Comparison of ENCODE assay signal across 17 cellular contexts in the genomic region with DNA sequence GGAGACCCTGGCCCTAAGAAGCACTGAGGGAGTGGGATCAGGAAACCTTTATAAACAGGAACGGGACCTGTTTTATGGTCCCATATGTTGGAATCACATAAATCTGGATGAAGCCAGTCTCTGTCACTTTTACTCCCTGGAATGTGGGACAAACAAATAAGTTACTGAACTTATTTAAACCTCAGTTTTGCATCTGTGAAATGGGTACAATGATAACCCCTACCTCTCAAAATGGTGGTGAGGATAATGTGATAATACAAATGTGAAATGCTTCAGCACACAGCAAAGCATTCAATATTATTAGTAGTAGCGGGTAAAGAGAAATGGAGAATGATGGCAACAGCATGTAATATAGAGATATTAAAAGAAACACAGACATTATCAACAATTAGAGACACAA.
DNase-seq lines count a peak whose midpoint lies in the region; ATAC-seq and TF ChIP-seq lines count a peak whose summit lies in the region.
"Had no signal": no experiment of that assay in that cellular context is flagged by ENCODE, and none has a peak within 500 bp of the region (broad histone marks: within the 10 kb centered on the region; RNA-seq: fewer than 3 reads in every experiment).

No MANE protein-coding gene starts in this region.

- no peak for ATAC-seq in upper lobe of left lung (ENCODE audit: low FRiP score in 2 of 2)
- ATAC-seq: HCT116, PC-3 had no signal

- H3K27ac ChIP-seq in angular gyrus (ENCODE audit: low read depth, low read length) = peak overlapping the region; percentile 92
- peak overlapping the region; percentile 31 to 99 (median 94) for H3K27ac ChIP-seq in dorsolateral prefrontal cortex
- H3K27ac ChIP-seq in temporal lobe (ENCODE audit: low read depth, low read length) = peak overlapping the region; percentile 95
- H3K27ac ChIP-seq in upper lobe of left lung = peak overlapping the region in 1 of 4 donors; percentile 51

- H3K27ac Mint-ChIP-seq in neural crest cell (ENCODE audit: unreplicated experiment) = peak overlapping the region; percentile 98
- H3K27ac Mint-ChIP-seq: CD4-positive, CD25-positive, alpha-beta regulatory T cell had no signal

- H3K27me3 ChIP-seq in dorsolateral prefrontal cortex = no peaks in the 10 kb centered on the region
- H3K27me3 ChIP-seq in upper lobe of left lung = no peaks in the 10 kb centered on the region

- H3K36me3 Mint-ChIP-seq in neural crest cell (ENCODE audit: low read depth) = peaks cover 3% of the 10 kb centered on the region
- H3K36me3 Mint-ChIP-seq: CD4-positive, CD25-positive, alpha-beta regulatory T cell had no signal

- H3K4me1 ChIP-seq in upper lobe of left lung = peaks cover 0 to 20% (median 16%) of the 10 kb centered on the region in 4 donors

- TF ChIP-seq EP300 in upper lobe of left lung (IDR thresholded peaks at IDR 0.05) = no peak

- no peaks in the 10 kb centered on the region for H3K9me3 ChIP-seq in upper lobe of left lung

- H3K9me3 Mint-ChIP-seq in neural crest cell = peaks cover 8% of the 10 kb centered on the region

- no peak for TF ChIP-seq CTCF in dorsolateral prefrontal cortex (IDR thresholded peaks at IDR 0.05 in 54 of 56, conservative IDR thresholded peaks at IDR 0.05 in 2 of 56; ENCODE audit: low read depth in 1 of 56, partially characterized antibody in 56 of 56)
- TF ChIP-seq CTCF in neural crest cell (conservative IDR thresholded peaks at IDR 0.05) = no peak
- TF ChIP-seq CTCF in upper lobe of left lung (IDR thresholded peaks at IDR 0.05) = no peak

- H3K4me3 Mint-ChIP-seq in neural crest cell = no peak overlapping the region
- H3K4me3 Mint-ChIP-seq: CD4-positive, CD25-positive, alpha-beta regulatory T cell had no signal

- WGBS in upper lobe of left lung, 2 donors = 94% methylated on average over 2 of the region's 2 CpGs

- H3K4me3 ChIP-seq in dorsolateral prefrontal cortex (peak overlapping the region in 37 of 59 donors; percentile 0 to 52 (median 29)), upper lobe of left lung (no peak overlapping the region)

- H3K4me1 Mint-ChIP-seq in neural crest cell = peaks cover 58% of the 10 kb centered on the region

- no peak for DNase-seq in dorsolateral prefrontal cortex
- DNase-seq in neural crest cell (ENCODE audit: low read depth, low spot score) = no peak
- no peak for DNase-seq in SKM-1 (lab: John Stamatoyannopoulos, UW; ENCODE audit: unreplicated experiment)
- no peak for DNase-seq in upper lobe of left lung
- DNase-seq in HUDEP-2 (lab: John Stamatoyannopoulos, UW; ENCODE audit: unreplicated experiment in 76 of 76) = no peak
- DNase-seq: CD4-positive, CD25-positive, alpha-beta regulatory T cell; DMS53; Karpas-422; MM.1S; NCI-H1105; NCI-H187; NCI-H2171; NCI-H748 treated with DMSO at 0.1 percent for 48 hours; PC-3 had no signal

- no peak for TF ChIP-seq POLR2A in upper lobe of left lung (IDR thresholded peaks at IDR 0.05)

- H3K36me3 ChIP-seq in upper lobe of left lung = no peaks in the 10 kb centered on the region

- intact Hi-C loops in dorsolateral prefrontal cortex (cut with DNase I) = no loop called here

- H3K27me3 Mint-ChIP-seq in neural crest cell (ENCODE audit: low read depth) = no peaks in the 10 kb centered on the region

Comparison
In these comparisons a context has a peak if more than half of its experiments do, and no peak if none do; other contexts are left out.
1. H3K4me3 ChIP-seq: peak in dorsolateral prefrontal cortex (37 of 59); none in upper lobe of left lung (0 of 4).